21 cellular contexts compared by ENCODE assay signal in genomic region chr11:102400603-102401002, GRCh38.
"Had no signal": no experiment of that assay in that cellular context is flagged by ENCODE, and none has a peak within 500 bp of the region (broad histone marks: within the 10 kb centered on the region; RNA-seq: fewer than 3 reads in every experiment).

No MANE protein-coding gene starts in this region.

- H3K9me3 ChIP-seq: lower lobe of right lung had no signal

- H3K4me1 ChIP-seq: lower lobe of right lung had no signal

- DNase-seq: activated CD4-positive, alpha-beta memory T cell treated with anti-CD3 and anti-CD28 coated beads, Interleukin-2, amount 10 ng/mL, durations not matched to agents 7 days and 5 days; activated CD4-positive, alpha-beta T cell treated with anti-CD3 and anti-CD28 coated beads, Interleukin-2, amount 10 ng/mL, durations not matched to agents 24 days and 14 days; activated CD4-positive, CD25-positive, alpha-beta regulatory T cell; activated effector memory CD4-positive, alpha-beta T cell treated with Interleukin-2 at 50 U/mL for 16 hours; activated naive CD4-positive, alpha-beta T cell treated with anti-CD3 and anti-CD28 coated beads for 36 hours; aorta; brain microvascular endothelial cell; central memory CD4-positive, alpha-beta T cell; dermis blood vessel endothelial cell; effector CD8-positive, alpha-beta T cell; foreskin melanocyte; immature natural killer cell; lower lobe of right lung; naive B cell; retina; stimulated activated CD4-positive, alpha-beta T cell treated with anti-CD3 and anti-CD28 coated beads, Interleukin-4, amount 100 ng/mL, for 1 hour; stimulated activated naive CD4-positive, alpha-beta T cell; T1000 had no signal

- H3K27ac Mint-ChIP-seq: activated CD4-positive, alpha-beta memory T cell treated with anti-CD3 and anti-CD28 coated beads, Interleukin-2, amount 10 ng/mL, durations not matched to agents 7 days and 5 days; activated CD4-positive, alpha-beta T cell treated with anti-CD3 and anti-CD28 coated beads, Interleukin-2, amount 10 ng/mL, durations not matched to agents 24 days and 14 days; activated naive CD4-positive, alpha-beta T cell treated with anti-CD3 and anti-CD28 coated beads for 36 hours; progenitor cell of endocrine pancreas had no signal

- H3K4me3 Mint-ChIP-seq: activated CD4-positive, alpha-beta memory T cell treated with anti-CD3 and anti-CD28 coated beads, Interleukin-2, amount 10 ng/mL, durations not matched to agents 7 days and 5 days; activated CD4-positive, alpha-beta T cell treated with anti-CD3 and anti-CD28 coated beads, Interleukin-2, amount 10 ng/mL, durations not matched to agents 24 days and 14 days; activated naive CD4-positive, alpha-beta T cell treated with anti-CD3 and anti-CD28 coated beads for 36 hours; immature natural killer cell; naive B cell had no signal

- H3K27me3 ChIP-seq: brain microvascular endothelial cell had no signal

- H3K27ac ChIP-seq: brain microvascular endothelial cell, lower lobe of right lung had no signal

- ATAC-seq: esophagus mucosa, left lobe of liver, lower lobe of right lung had no signal

- H3K27me3 Mint-ChIP-seq: activated CD4-positive, alpha-beta memory T cell treated with anti-CD3 and anti-CD28 coated beads, Interleukin-2, amount 10 ng/mL, durations not matched to agents 7 days and 5 days; activated CD4-positive, alpha-beta T cell treated with anti-CD3 and anti-CD28 coated beads, Interleukin-2, amount 10 ng/mL, durations not matched to agents 24 days and 14 days; naive B cell; progenitor cell of endocrine pancreas had no signal

- H3K4me3 ChIP-seq: lower lobe of right lung had no signal

- H3K9me3 Mint-ChIP-seq: activated CD4-positive, alpha-beta memory T cell treated with anti-CD3 and anti-CD28 coated beads, Interleukin-2, amount 10 ng/mL, durations not matched to agents 7 days and 5 days; activated CD4-positive, alpha-beta T cell treated with anti-CD3 and anti-CD28 coated beads, Interleukin-2, amount 10 ng/mL, durations not matched to agents 24 days and 14 days; activated naive CD4-positive, alpha-beta T cell treated with anti-CD3 and anti-CD28 coated beads for 36 hours; immature natural killer cell; naive B cell had no signal
